Comparison of ENCODE assay signal across 17 cellular contexts in genomic region chr20:38449046-38449445, GRCh38. TPM values are rescaled to one million over a fixed set of nuclear protein-coding genes. Genes with fewer than 3 reads are reported as not detected.
DNase-seq lines count a peak whose midpoint lies in the region; ATAC-seq and TF ChIP-seq lines count a peak whose summit lies in the region.
"Had no signal": no experiment of that assay in that cellular context is flagged by ENCODE, and none has a peak within 500 bp of the region (broad histone marks: within the 10 kb centered on the region; RNA-seq: fewer than 3 reads in every experiment).

No MANE protein-coding gene starts in this region.

- ATAC-seq in IMR-90 (ENCODE audit: low read depth) (no peak), GM19035 (IDR thresholded peaks at IDR 0.05; ENCODE audit: unreplicated experiment) (no peak), body of pancreas (no peak)
- ATAC-seq in central memory CD8-positive, alpha-beta T cell (replicated peaks; ENCODE audit: extremely low read depth, poor library complexity, severe bottlenecking) = no peak

- 33% methylated on average over 1 of the region's 3 CpGs; no CpG with 5 or more reads in 1 of the 2 experiments for WGBS in IMR-90 (ENCODE audit: extremely low coverage in 2 of 2, insufficient read length in 1 of 2), 2 experiments
- WGBS in SK-N-SH (ENCODE audit: low lambda C conversion rate) = 91% methylated on average over 3 of the region's 3 CpGs
- 80 to 86% methylated on average over 3 of the region's 3 CpGs for WGBS in body of pancreas, 2 donors

- H3K79me1 ChIP-seq in IMR-90 (ENCODE audit: low read depth in 1 of 2, low read length in 2 of 2) = peaks cover 8 to 49% of the 10 kb centered on the region in 2 experiments; a peak in 3 of 4 replicates

- no peak overlapping the region for H2BK20ac ChIP-seq in IMR-90 (ENCODE audit: low read depth, low read length)

- no peak overlapping the region for H2BK5ac ChIP-seq in IMR-90 (ENCODE audit: low read depth, low read length, poor library complexity, severe bottlenecking)

- TF ChIP-seq EP300 in SK-N-SH (IDR thresholded peaks at IDR 0.05; ENCODE audit: borderline replicate concordance in 1 of 2, low read depth in 1 of 2, low read length in 1 of 2) = no peak

- peak overlapping the region; percentile 21 for H3K27ac Mint-ChIP-seq in central memory CD8-positive, alpha-beta T cell (ENCODE audit: low read depth)
- no peak overlapping the region for H3K27ac Mint-ChIP-seq in neural progenitor cell

- H3K18ac ChIP-seq in IMR-90 (ENCODE audit: low read depth, low read length) = no peak overlapping the region

- H3K4ac ChIP-seq in IMR-90 (ENCODE audit: low read depth, low read length) = no peak overlapping the region

- intact Hi-C loops in IMR-90 (cut with micrococcal nuclease) (no loop called here), body of pancreas (cut with DNase I) (no loop called here)

- H3K36me3 Mint-ChIP-seq in central memory CD8-positive, alpha-beta T cell (ENCODE audit: insufficient read depth) = peaks cover 20% of the 10 kb centered on the region
- H3K36me3 Mint-ChIP-seq in neural progenitor cell = peaks cover 21% of the 10 kb centered on the region

- peaks cover 24% of the 10 kb centered on the region for H3K9me1 ChIP-seq in IMR-90 (ENCODE audit: insufficient read depth, low read length)

- no peak overlapping the region for H4K91ac ChIP-seq in IMR-90 (ENCODE audit: insufficient read depth, low read depth, low read length)

- H3K14ac ChIP-seq in IMR-90 (replicated peaks; ENCODE audit: low read depth, low read length) = no peak overlapping the region

- TF ChIP-seq CTCF in C4-2B (conservative IDR thresholded peaks at IDR 0.05) (no peak), IMR-90 (conservative IDR thresholded peaks at IDR 0.05; ENCODE audit: low read depth, low read length) (no peak), neural progenitor cell (IDR thresholded peaks at IDR 0.05) (no peak), SK-N-SH (IDR thresholded peaks at IDR 0.05) (no peak), body of pancreas (IDR thresholded peaks at IDR 0.05) (no peak)

- no peak overlapping the region for H2AK9ac ChIP-seq in IMR-90 (replicated peaks; ENCODE audit: low read depth, low read length, poor library complexity)

- peaks cover 8% of the 10 kb centered on the region for H3K4me1 ChIP-seq in IMR-90 (ENCODE audit: control insufficient read depth, insufficient read depth, low read length)
- peaks cover 8% of the 10 kb centered on the region for H3K4me1 ChIP-seq in neural progenitor cell
- H3K4me1 ChIP-seq in SK-N-SH (ENCODE audit: control insufficient read depth in 1 of 2, insufficient read depth in 2 of 2, low read depth in 1 of 2, low read length in 1 of 2) = peaks cover 10 to 16% of the 10 kb centered on the region in 2 experiments; a peak in 1 of 4 replicates
- H3K4me1 ChIP-seq in body of pancreas = peaks cover 11% of the 10 kb centered on the region

- in situ Hi-C loops in IMR-90 (cut with MboI; ENCODE audit: low sequenced_read_pairs) = no loop called here

- no peaks in the 10 kb centered on the region for H3K9me3 ChIP-seq in IMR-90 (ENCODE audit: control insufficient read depth, insufficient read depth, low read length)
- H3K9me3 ChIP-seq in neural progenitor cell (ENCODE audit: low read depth) = no peaks in the 10 kb centered on the region
- H3K9me3 ChIP-seq in SK-N-SH = no peaks in the 10 kb centered on the region
- no peaks in the 10 kb centered on the region for H3K9me3 ChIP-seq in body of pancreas

- H3K27me3 ChIP-seq in IMR-90 (ENCODE audit: control insufficient read depth, insufficient read depth, low read length) (no peaks in the 10 kb centered on the region), neural progenitor cell (no peaks in the 10 kb centered on the region), SK-N-SH (ENCODE audit: insufficient read depth) (no peaks in the 10 kb centered on the region), body of pancreas (no peaks in the 10 kb centered on the region)

- H3K4me2 ChIP-seq in IMR-90 (ENCODE audit: low read depth, low read length) (no peak overlapping the region), neural progenitor cell (no peak overlapping the region), SK-N-SH (no peak overlapping the region)

- POLR2A ChIA-PET in IMR-90 (lab: Charles Lee; ENCODE audit: unreplicated experiment) (no interaction called here), SK-N-SH (lab: Yijun Ruan, JAX) (interaction anchor here (4.1 kb wide), 1 partner anchor 15 kb away, joined by 83 read pairs; the partner anchor contains the start of gene SNHG17)

- dilution Hi-C loops in IMR-90 (cut with HindIII; ENCODE audit: low sequenced_read_pairs, unreplicated experiment) = no loop called here

- H3K9me2 ChIP-seq in SK-N-SH = no peaks in the 10 kb centered on the region

- H2AFZ ChIP-seq in IMR-90 (replicated peaks; ENCODE audit: low read length, poor library complexity) (no peak overlapping the region), neural progenitor cell (replicated peaks) (no peak overlapping the region), SK-N-SH (ENCODE audit: low read depth) (no peak overlapping the region)

- peaks cover 23% of the 10 kb centered on the region for H3K4me1 Mint-ChIP-seq in central memory CD8-positive, alpha-beta T cell
- H3K4me1 Mint-ChIP-seq in neural progenitor cell = peaks cover 26% of the 10 kb centered on the region

- peaks cover 2% of the 10 kb centered on the region for H3F3A ChIP-seq in neural progenitor cell (ENCODE audit: low read depth)
- peaks cover 14% of the 10 kb centered on the region for H3F3A ChIP-seq in SK-N-SH (replicated peaks; ENCODE audit: insufficient read depth)

- H3K27ac ChIP-seq in C4-2B (peak overlapping the region; percentile 89), IMR-90 (ENCODE audit: insufficient read depth, low read length) (no peak overlapping the region), neural progenitor cell (no peak overlapping the region), SK-N-SH (ENCODE audit: low read depth in 2 of 2, low read length in 1 of 2) (no peak overlapping the region), body of pancreas (no peak overlapping the region)

- no peak overlapping the region for H3K56ac ChIP-seq in IMR-90 (ENCODE audit: extremely low read depth, insufficient read depth, low read length)

- TF ChIP-seq RAD21 in IMR-90 (IDR thresholded peaks at IDR 0.05; ENCODE audit: low read length) (no peak), SK-N-SH (IDR thresholded peaks at IDR 0.05; ENCODE audit: low read length) (no peak)

- no peak overlapping the region for H3K4me3 Mint-ChIP-seq in central memory CD8-positive, alpha-beta T cell
- H3K4me3 Mint-ChIP-seq in neural progenitor cell = peak overlapping the region; percentile 90

- H4K20me1 ChIP-seq in IMR-90 (ENCODE audit: insufficient read depth, low read length) = no peaks in the 10 kb centered on the region
- H4K20me1 ChIP-seq in neural progenitor cell (ENCODE audit: low read depth) = no peaks in the 10 kb centered on the region
- no peaks in the 10 kb centered on the region for H4K20me1 ChIP-seq in SK-N-SH (ENCODE audit: insufficient read depth)

- H4K5ac ChIP-seq in IMR-90 (ENCODE audit: low read depth, low read length) = no peak overlapping the region

- H3K9me3 Mint-ChIP-seq in central memory CD8-positive, alpha-beta T cell = no peaks in the 10 kb centered on the region
- no peaks in the 10 kb centered on the region for H3K9me3 Mint-ChIP-seq in neural progenitor cell

- DNase-seq in IMR-90 (no peak), neural progenitor cell (ENCODE audit: low spot score) (no peak), SK-N-SH (no peak), body of pancreas (no peak)
- no peak for DNase-seq in central memory CD8-positive, alpha-beta T cell (ENCODE audit: low spot score in 2 of 2)
- DNase-seq: C1 segment of cervical spinal cord; COR-L47; H7; NCI-H187 treated with DMSO at 0.1 percent for 48 hours; NCI-H2171; NCI-H446; NCI-H69; NK-92 treated with Interleukin-12 subunit alpha and Interleukin-12 subunit beta, amount 100 ng/mL, for 24 hours; OCI-M1; SHP77 treated with DMSO at 0.1 percent for 48 hours had no signal

- no peak overlapping the region for H3K4me3 ChIP-seq in IMR-90 (ENCODE audit: insufficient read depth, low read depth, low read length)
- H3K4me3 ChIP-seq in neural progenitor cell = no peak overlapping the region
- no peak overlapping the region for H3K4me3 ChIP-seq in SK-N-SH (ENCODE audit: low read depth in 2 of 2, low read length in 1 of 2)
- no peak overlapping the region for H3K4me3 ChIP-seq in body of pancreas

- H2BK15ac ChIP-seq in IMR-90 (ENCODE audit: low read depth, low read length) = no peak overlapping the region

- peaks cover 27% of the 10 kb centered on the region for H3K36me3 ChIP-seq in IMR-90 (ENCODE audit: control insufficient read depth, insufficient read depth, low read length)
- H3K36me3 ChIP-seq in neural progenitor cell = no peaks in the 10 kb centered on the region
- H3K36me3 ChIP-seq in SK-N-SH (replicated peaks in 1 of 2; ENCODE audit: control insufficient read depth in 1 of 2, insufficient read depth in 2 of 2, low read length in 1 of 2) = peaks cover 10 to 26% of the 10 kb centered on the region in 2 experiments
- H3K36me3 ChIP-seq in body of pancreas (replicated peaks in 1 of 2; ENCODE audit: insufficient read depth in 1 of 2, low read depth in 2 of 2) = no peaks in the 10 kb centered on the region

- 0 out of 2 replicates have a peak overlapping the region, but pooled peaks have one; percentile 7 for H3K23ac ChIP-seq in IMR-90 (ENCODE audit: low read depth, low read length)

- H2AK5ac ChIP-seq in IMR-90 (ENCODE audit: low read depth, low read length) = no peak overlapping the region

- CTCF ChIA-PET in IMR-90 (lab: Yijun Ruan, JAX) = no interaction called here
- CTCF ChIA-PET in SK-N-SH (lab: Yijun Ruan, JAX) = interaction anchor here (1.7 to 4.2 kb wide), 2 partner anchors 15 to 41 kb away, joined by 4 to 75 read pairs; partner anchors contain the start of gene SNHG17

- no peak overlapping the region for H4K8ac ChIP-seq in IMR-90 (ENCODE audit: low read depth in 2 of 2, low read length in 2 of 2)

- H2BK120ac ChIP-seq in IMR-90 (ENCODE audit: low read depth, low read length) = no peak overlapping the region

- BruUV-seq in IMR-90 (replicated peaks; lab: Mats Ljungman, UMichigan) = no TSS peak

- H3K9ac ChIP-seq in IMR-90 (ENCODE audit: low read depth, low read length) (no peak overlapping the region), neural progenitor cell (no peak overlapping the region), SK-N-SH (no peak overlapping the region)

- TF ChIP-seq POLR2A in IMR-90 (IDR thresholded peaks at IDR 0.05; ENCODE audit: low read depth, low read length) = no peak
- no peak for TF ChIP-seq POLR2A in body of pancreas (IDR thresholded peaks at IDR 0.05)

- H3K27me3 Mint-ChIP-seq in central memory CD8-positive, alpha-beta T cell = no peaks in the 10 kb centered on the region
- peaks cover 6% of the 10 kb centered on the region for H3K27me3 Mint-ChIP-seq in neural progenitor cell (ENCODE audit: insufficient read depth, low read depth)

- H3K79me2 ChIP-seq in neural progenitor cell (ENCODE audit: low read depth) = peaks cover 22% of the 10 kb centered on the region
- H3K79me2 ChIP-seq in SK-N-SH (ENCODE audit: insufficient read depth) = peaks cover 20% of the 10 kb centered on the region

RNA-seq across cellular contexts. Expression of gene SNHG17, which starts 13.9 kb away (rescaled TPM):
- 5.4 and 6.4 TPM in 2 replicates for total RNA-seq in IMR-90 (2012; rRNA removed)
- polyA plus RNA-seq in IMR-90 (2012; rRNA removed) = 38.2 and 40.4 TPM in 2 replicates
- 31.4 and 67.9 TPM in 2 replicates for polyA plus RNA-seq in IMR-90 (2012; cell fraction: cytosol; rRNA removed)
- polyA plus RNA-seq in IMR-90 (2012; cell fraction: nucleus; rRNA removed; ENCODE audit: low replicate concordance) = 82.9 and 92.3 TPM in 2 replicates
- 8.0 and 12.8 TPM in 2 replicates for total RNA-seq in neural progenitor cell (ENCODE audit: low replicate concordance)
- polyA plus RNA-seq in SK-N-SH (2012; rRNA removed) = 34.9 and 40.3 TPM in 2 replicates
- polyA plus RNA-seq in SK-N-SH (2012; cell fraction: cytosol; rRNA removed) = 25.4 and 27.5 TPM in 2 replicates
- polyA plus RNA-seq in SK-N-SH (2012; cell fraction: nucleus; rRNA removed) = 112 and 173 TPM in 2 replicates
- 10 to 100 TPM; 18.2 to 42.5 TPM for total RNA-seq in body of pancreas

RNA-seq across cellular contexts. Expression of gene RALGAPB, which starts 23.6 kb away (rescaled TPM):
- total RNA-seq in IMR-90 (2012; rRNA removed) (30.3 and 32.8 TPM in 2 replicates), neural progenitor cell (ENCODE audit: low replicate concordance) (27.3 and 39.1 TPM in 2 replicates), body of pancreas (10 to 100 TPM; 23.1 to 24.4 TPM)
- polyA plus RNA-seq in IMR-90 (2012; rRNA removed) (11.2 and 12.7 TPM in 2 replicates), SK-N-SH (2012; rRNA removed) (10.8 and 14.7 TPM in 2 replicates)
- 2.4 and 3.1 TPM in 2 replicates for polyA plus RNA-seq in IMR-90 (2012; cell fraction: cytosol; rRNA removed)
- polyA plus RNA-seq in IMR-90 (2012; cell fraction: nucleus; rRNA removed; ENCODE audit: low replicate concordance) = 6.1 and 45.2 TPM in 2 replicates
- polyA plus RNA-seq in SK-N-SH (2012; cell fraction: cytosol; rRNA removed) = 10.9 and 11.0 TPM in 2 replicates
- 23.1 and 48.0 TPM in 2 replicates for polyA plus RNA-seq in SK-N-SH (2012; cell fraction: nucleus; rRNA removed)
